In genomic region chr7:150382844-150383225, GRCh38 we compare ENCODE assay signal across 16 cellular contexts. TPM values are rescaled to one million over a fixed set of nuclear protein-coding genes. Genes with fewer than 3 reads are reported as not detected.
DNase-seq lines count a peak whose midpoint lies in the region; ATAC-seq, FAIRE-seq and TF ChIP-seq lines count a peak whose summit lies in the region.
"Had no signal": no experiment of that assay in that cellular context is flagged by ENCODE, and none has a peak within 500 bp of the region (broad histone marks: within the 10 kb centered on the region; RNA-seq: fewer than 3 reads in every experiment).

No MANE protein-coding gene starts in this region.

- peaks cover 32% of the 10 kb centered on the region for H3K79me2 ChIP-seq in mesendoderm (ENCODE audit: control insufficient read depth, insufficient read depth, low read length)

- POLR2A ChIA-PET in WTC11 (lab: Charles Lee) = interaction anchor here (1.4 to 1.5 kb wide), 2 partner anchors 14 to 53 kb away, joined by 6 to 26 read pairs; partner anchors contain the start of gene REPIN1
- POLR2A ChIA-PET in activated CD8-positive, alpha-beta T cell treated with anti-CD3 and anti-CD28 coated beads, Interleukin-2, amount 10 ng/mL, durations not matched to agents 7 days and 5 days (lab: Charles Lee) = no interaction called here

- peak overlapping the region; percentile 47 for H3K4me3 Mint-ChIP-seq in WTC11
- H3K4me3 Mint-ChIP-seq in activated CD8-positive, alpha-beta T cell treated with anti-CD3 and anti-CD28 coated beads, Interleukin-2, amount 10 ng/mL, durations not matched to agents 7 days and 5 days = no peak overlapping the region
- H3K4me3 Mint-ChIP-seq: activated naive CD4-positive, alpha-beta T cell treated with anti-CD3 and anti-CD28 coated beads, Interleukin-2, amount 50 U/mL, for 24 hours; central memory CD8-positive, alpha-beta T cell had no signal

- peak overlapping the region; percentile 96 for H3K27ac Mint-ChIP-seq in WTC11
- no peak overlapping the region for H3K27ac Mint-ChIP-seq in activated CD8-positive, alpha-beta T cell treated with anti-CD3 and anti-CD28 coated beads, Interleukin-2, amount 10 ng/mL, durations not matched to agents 7 days and 5 days
- H3K27ac Mint-ChIP-seq: activated naive CD4-positive, alpha-beta T cell treated with anti-CD3 and anti-CD28 coated beads, Interleukin-2, amount 50 U/mL, for 24 hours had no signal

- H3K4ac ChIP-seq in mesendoderm (ENCODE audit: low read depth, low read length) = no peak overlapping the region

- H3K4me1 ChIP-seq in BLaER1 (peaks cover 56% of the 10 kb centered on the region), mesendoderm (ENCODE audit: control insufficient read depth, low read depth, low read length) (peaks cover 23% of the 10 kb centered on the region)

- no peaks in the 10 kb centered on the region for H3K9me3 ChIP-seq in BLaER1

- H3K79me1 ChIP-seq in mesendoderm (ENCODE audit: low read length) = peaks cover 25% of the 10 kb centered on the region

- peaks cover 77% of the 10 kb centered on the region for H3K4me1 Mint-ChIP-seq in WTC11
- H3K4me1 Mint-ChIP-seq in activated CD8-positive, alpha-beta T cell treated with anti-CD3 and anti-CD28 coated beads, Interleukin-2, amount 10 ng/mL, durations not matched to agents 7 days and 5 days (ENCODE audit: low read depth) = peaks cover 28% of the 10 kb centered on the region

- H4K20me1 ChIP-seq in BLaER1 = peaks cover 37% of the 10 kb centered on the region

- no peak overlapping the region for H3K23ac ChIP-seq in mesendoderm (ENCODE audit: low read length)

- no peak for FAIRE-seq in urothelium cell line (lab: Jason Lieb, UNC)

- no peak for DNase-seq in WTC11 (ENCODE audit: low spot score)
- no peak for DNase-seq in mesendoderm
- DNase-seq in NCI-H510A treated with DMSO at 0.1 percent for 48 hours (lab: John Stamatoyannopoulos, UW) = no peak
- DNase-seq in activated CD8-positive, alpha-beta T cell treated with anti-CD3 and anti-CD28 coated beads, Interleukin-2, amount 10 ng/mL, durations not matched to agents 7 days and 5 days = no peak
- DNase-seq in urothelium cell line (ENCODE audit: low spot score) = no peak
- no peak for DNase-seq in NCI-H1930 (lab: John Stamatoyannopoulos, UW)
- DNase-seq: HCEC 1CT, NCI-H1092, NCI-H446 treated with DMSO at 0.1 percent for 48 hours, Right ventricle myocardium superior, T1000 had no signal

- no peak overlapping the region for H2BK120ac ChIP-seq in mesendoderm (ENCODE audit: low read depth, low read length)

- H3K27me3 ChIP-seq in BLaER1 (no peaks in the 10 kb centered on the region), mesendoderm (ENCODE audit: insufficient read depth, low read length, poor library complexity) (no peaks in the 10 kb centered on the region)

- H2BK5ac ChIP-seq in mesendoderm (ENCODE audit: low read length) = no peak overlapping the region

- H3K27ac ChIP-seq in BLaER1 (0 out of 2 replicates have a peak overlapping the region, but pooled peaks have one; percentile 38), mesendoderm (ENCODE audit: low read depth, low read length) (no peak overlapping the region)

- no peak overlapping the region for H3K4me3 ChIP-seq in BLaER1
- H3K4me3 ChIP-seq in mesendoderm (ENCODE audit: low read length) = no peak overlapping the region

- peak overlapping the region; percentile 34 for H3K56ac ChIP-seq in mesendoderm (ENCODE audit: low read length)

- H2BK15ac ChIP-seq in mesendoderm (replicated peaks; ENCODE audit: low read depth) = no peak overlapping the region

- no peak overlapping the region for H3K18ac ChIP-seq in mesendoderm (ENCODE audit: low read length)

- H4K8ac ChIP-seq in mesendoderm (ENCODE audit: low read depth, low read length) = no peak overlapping the region

- WGBS in mesendoderm (ENCODE audit: extremely low coverage, insufficient coverage, low lambda C conversion rate) = no CpG with 5 or more reads among the region's 4 CpGs

- ATAC-seq in WTC11 = no peak
- no peak for ATAC-seq in activated CD8-positive, alpha-beta T cell treated with anti-CD3 and anti-CD28 coated beads, Interleukin-2, amount 10 ng/mL, durations not matched to agents 7 days and 5 days

- H3K9me3 Mint-ChIP-seq in WTC11 = no peaks in the 10 kb centered on the region
- no peaks in the 10 kb centered on the region for H3K9me3 Mint-ChIP-seq in activated CD8-positive, alpha-beta T cell treated with anti-CD3 and anti-CD28 coated beads, Interleukin-2, amount 10 ng/mL, durations not matched to agents 7 days and 5 days (ENCODE audit: insufficient read depth)
- H3K9me3 Mint-ChIP-seq: activated naive CD4-positive, alpha-beta T cell treated with anti-CD3 and anti-CD28 coated beads, Interleukin-2, amount 50 U/mL, for 24 hours; central memory CD8-positive, alpha-beta T cell had no signal

- peak; percentile 52 for TF ChIP-seq POLR2A in GM19099 (IDR thresholded peaks at IDR 0.05; ENCODE audit: extremely low read depth, insufficient read length, low read depth)

- peaks cover 12% of the 10 kb centered on the region for H3K36me3 Mint-ChIP-seq in WTC11
- peaks cover 3% of the 10 kb centered on the region for H3K36me3 Mint-ChIP-seq in activated CD8-positive, alpha-beta T cell treated with anti-CD3 and anti-CD28 coated beads, Interleukin-2, amount 10 ng/mL, durations not matched to agents 7 days and 5 days (ENCODE audit: low read depth)
- H3K36me3 Mint-ChIP-seq: activated naive CD4-positive, alpha-beta T cell treated with anti-CD3 and anti-CD28 coated beads, Interleukin-2, amount 50 U/mL, for 24 hours had no signal

- CTCF ChIA-PET in WTC11 (lab: Charles Lee) = interaction anchor here (1.2 to 5.1 kb wide), 2 partner anchors 20 to 48 kb away, joined by 4 to 33 read pairs; no protein-coding TSS in a partner anchor
- CTCF ChIA-PET in activated CD8-positive, alpha-beta T cell treated with anti-CD3 and anti-CD28 coated beads, Interleukin-2, amount 10 ng/mL, durations not matched to agents 7 days and 5 days (lab: Charles Lee) = no interaction called here

- H3K4me2 ChIP-seq in BLaER1 (peak overlapping the region; percentile 26), mesendoderm (ENCODE audit: low read length) (no peak overlapping the region)

- H4K5ac ChIP-seq in mesendoderm (ENCODE audit: low read length) = no peak overlapping the region

- no peak overlapping the region for H2AK5ac ChIP-seq in mesendoderm (ENCODE audit: low read length)

- TF ChIP-seq CTCF in WTC11 (IDR thresholded peaks at IDR 0.05) = no peak

- H3K36me3 ChIP-seq in BLaER1 (peaks cover 34% of the 10 kb centered on the region), mesendoderm (ENCODE audit: control insufficient read depth, insufficient read depth, low read length) (no peaks in the 10 kb centered on the region)

- H3K27me3 Mint-ChIP-seq in WTC11 (ENCODE audit: low read depth) = no peaks in the 10 kb centered on the region
- no peaks in the 10 kb centered on the region for H3K27me3 Mint-ChIP-seq in activated CD8-positive, alpha-beta T cell treated with anti-CD3 and anti-CD28 coated beads, Interleukin-2, amount 10 ng/mL, durations not matched to agents 7 days and 5 days (ENCODE audit: low read depth)
- H3K27me3 Mint-ChIP-seq: activated naive CD4-positive, alpha-beta T cell treated with anti-CD3 and anti-CD28 coated beads, Interleukin-2, amount 50 U/mL, for 24 hours; central memory CD8-positive, alpha-beta T cell had no signal

- H3K9ac ChIP-seq in BLaER1 (no peak overlapping the region), mesendoderm (ENCODE audit: low read length) (peak overlapping the region; percentile 24)

TF ChIP-seq in WTC11, 78 proteins besides CTCF, POLR2A, EP300 and RAD21 (continues in another document):
- no peak for TF ChIP-seq TEAD4 (CRISPR knock-in tag; IDR thresholded peaks at IDR 0.05)
- TF ChIP-seq CREB1 (CRISPR knock-in tag; IDR thresholded peaks at IDR 0.05) = no peak
- no peak for TF ChIP-seq USF1 (CRISPR knock-in tag; IDR thresholded peaks at IDR 0.05)
- no peak for TF ChIP-seq ETV6 (CRISPR knock-in tag; IDR thresholded peaks at IDR 0.05)
- TF ChIP-seq IRF2 (CRISPR knock-in tag; IDR thresholded peaks at IDR 0.05; ENCODE audit: borderline replicate concordance, low read depth) = no peak
- no peak for TF ChIP-seq SOX15 (CRISPR knock-in tag; IDR thresholded peaks at IDR 0.05)
- TF ChIP-seq ZNF219 (CRISPR knock-in tag; IDR thresholded peaks at IDR 0.05; ENCODE audit: borderline replicate concordance) = no peak

RNA-seq across cellular contexts. Expression of gene ZNF775, which starts 3.7 kb away (rescaled TPM):
- 24.1 to 26.6 TPM (median 25.4 TPM) in 3 replicates for total RNA-seq in WTC11 (2021)
- 4.2 TPM for polyA plus RNA-seq in mesendoderm (2013, experiment 1 of 2)
- 4.2 TPM for polyA plus RNA-seq in mesendoderm (2013, experiment 2 of 2)
- 1 to 10 TPM; 6.7 to 7.7 TPM for total RNA-seq in activated CD8-positive, alpha-beta T cell treated with anti-CD3 and anti-CD28 coated beads, Interleukin-2, amount 10 ng/mL, durations not matched to agents 7 days and 5 days

RNA-seq across cellular contexts. Expression of gene REPIN1, which starts 14.2 kb away (rescaled TPM):
- total RNA-seq in WTC11 (2021) = 105 to 130 TPM (median 112 TPM) in 3 replicates
- polyA plus RNA-seq in mesendoderm (2013, experiment 1 of 2) = 47.8 TPM
- polyA plus RNA-seq in mesendoderm (2013, experiment 2 of 2) = 51.6 TPM
- total RNA-seq in activated CD8-positive, alpha-beta T cell treated with anti-CD3 and anti-CD28 coated beads, Interleukin-2, amount 10 ng/mL, durations not matched to agents 7 days and 5 days = 10 to 100 TPM; 40.9 to 43.1 TPM

RNA-seq across cellular contexts. Expression of gene RARRES2, which starts 41.4 kb away (rescaled TPM):
- 193 to 230 TPM (median 197 TPM) in 3 replicates for total RNA-seq in WTC11 (2021)
- polyA plus RNA-seq in mesendoderm (2013, experiment 1 of 2) = 54.9 TPM
- 57.8 TPM for polyA plus RNA-seq in mesendoderm (2013, experiment 2 of 2)
- total RNA-seq in activated CD8-positive, alpha-beta T cell treated with anti-CD3 and anti-CD28 coated beads, Interleukin-2, amount 10 ng/mL, durations not matched to agents 7 days and 5 days = not detected
- total RNA-seq: activated CD8-positive, alpha-beta memory T cell treated with anti-CD3 and anti-CD28 coated beads for 36 hours had no signal

RNA-seq across cellular contexts. Expression of gene ACTR3C, which starts 59.5 kb away (rescaled TPM):
- 0.96 to 1.5 TPM (median 1.4 TPM) in 3 replicates for total RNA-seq in WTC11 (2021)
- polyA plus RNA-seq in mesendoderm (2013, experiment 1 of 2) = not detected
- 0.06 TPM for polyA plus RNA-seq in mesendoderm (2013, experiment 2 of 2)
- total RNA-seq in activated CD8-positive, alpha-beta T cell treated with anti-CD3 and anti-CD28 coated beads, Interleukin-2, amount 10 ng/mL, durations not matched to agents 7 days and 5 days = 1 to 10 TPM; 4.6 TPM

RNA-seq across cellular contexts. Expression of gene LRRC61, which starts 59.7 kb away (rescaled TPM):
- 27.7 to 33.3 TPM (median 32.7 TPM) in 3 replicates for total RNA-seq in WTC11 (2021)
- 0.42 TPM for polyA plus RNA-seq in mesendoderm (2013, experiment 1 of 2)
- 0.27 TPM for polyA plus RNA-seq in mesendoderm (2013, experiment 2 of 2)
- 10 to 100 TPM; 21.0 to 21.4 TPM for total RNA-seq in activated CD8-positive, alpha-beta T cell treated with anti-CD3 and anti-CD28 coated beads, Interleukin-2, amount 10 ng/mL, durations not matched to agents 7 days and 5 days

Comparison
In these comparisons a context has a peak if more than half of its experiments do, and no peak if none do; other contexts are left out.
1. RNA of gene RARRES2, which starts 41.4 kb away (total RNA-seq): 193 to 230 TPM in WTC11; not detected in activated CD8-positive, alpha-beta T cell treated with anti-CD3 and anti-CD28 coated beads, Interleukin-2, amount 10 ng/mL, durations not matched to agents 7 days and 5 days; every median in the first group is over 100 times any median in the second.